ENCODE assay signal across 17 cellular contexts in genomic region chr6:46116289-46116688, GRCh38. TPM values are rescaled to one million over a fixed set of nuclear protein-coding genes. Genes with fewer than 3 reads are reported as not detected.
A peak's percentile ranks its signal among the peaks of the same experiment; 100 is the strongest.
DNase-seq lines count a peak whose midpoint lies in the region; ATAC-seq and TF ChIP-seq lines count a peak whose summit lies in the region.
"Had no signal": no experiment of that assay in that cellular context is flagged by ENCODE, and none has a peak within 500 bp of the region (broad histone marks: within the 10 kb centered on the region; RNA-seq: fewer than 3 reads in every experiment).

No MANE protein-coding gene starts in this region.

- H2AFZ ChIP-seq in OCI-LY7 (ENCODE audit: low read length) = no peak overlapping the region
- H2AFZ ChIP-seq: GM23248 had no signal

- no peak overlapping the region for H3K27ac ChIP-seq in OCI-LY7 (ENCODE audit: low read depth, low read length, poor library complexity, severe bottlenecking)
- H3K27ac ChIP-seq: GM23248 had no signal

- H3K9me2 ChIP-seq in OCI-LY7 (ENCODE audit: insufficient read depth, low read length) = no peaks in the 10 kb centered on the region

- H3K79me2 ChIP-seq in OCI-LY7 (ENCODE audit: insufficient read depth, low read depth, low read length) = no peaks in the 10 kb centered on the region

- peaks cover 0 to 6% (median 4%) of the 10 kb centered on the region in 3 donors for H3K4me1 Mint-ChIP-seq in naive B cell
- H3K4me1 Mint-ChIP-seq in activated T-cell treated with anti-CD3 and anti-CD28 coated beads, Interleukin-2, amount 50 U/mL, for 72 hours (ENCODE audit: low read depth) = peaks cover 15% of the 10 kb centered on the region

- H3K9me3 ChIP-seq in OCI-LY7 (ENCODE audit: low read length) = no peaks in the 10 kb centered on the region
- H3K9me3 ChIP-seq: HAP-1 had no signal

- peaks cover 8% of the 10 kb centered on the region; the same call in 1 of the 2 replicates for H3K36me3 ChIP-seq in OCI-LY7 (ENCODE audit: insufficient read depth, low read length)
- H3K36me3 ChIP-seq: HAP-1 had no signal

- no peaks in the 10 kb centered on the region for H4K20me1 ChIP-seq in OCI-LY7 (ENCODE audit: insufficient read depth, low read length)

- no TSS peak for BruUV-seq in OCI-LY7 (replicated peaks; lab: Mats Ljungman, UMichigan)

- no peak overlapping the region for H3K4me2 ChIP-seq in OCI-LY7 (ENCODE audit: low read length)

- H3K9me3 Mint-ChIP-seq in naive B cell = peaks cover 0 to 4% (median 0%) of the 10 kb centered on the region in 7 donors
- peaks cover 0 to 9% of the 10 kb centered on the region in 2 donors for H3K9me3 Mint-ChIP-seq in activated T-cell treated with anti-CD3 and anti-CD28 coated beads, Interleukin-2, amount 50 U/mL, for 72 hours

- no peak for TF ChIP-seq CTCF in OCI-LY7 (conservative IDR thresholded peaks at IDR 0.05; ENCODE audit: low read length)

- H3K27ac Mint-ChIP-seq in naive B cell = no peak overlapping the region
- no peak overlapping the region for H3K27ac Mint-ChIP-seq in activated T-cell treated with anti-CD3 and anti-CD28 coated beads, Interleukin-2, amount 50 U/mL, for 72 hours
- H3K27ac Mint-ChIP-seq: CD8-positive, alpha-beta memory T cell had no signal

- H3K36me3 Mint-ChIP-seq in naive B cell = peaks cover 0 to 19% of the 10 kb centered on the region in 2 donors
- peaks cover 2 to 17% of the 10 kb centered on the region in 2 donors for H3K36me3 Mint-ChIP-seq in activated T-cell treated with anti-CD3 and anti-CD28 coated beads, Interleukin-2, amount 50 U/mL, for 72 hours (ENCODE audit: insufficient read depth in 2 of 2)

- intact Hi-C loops in OCI-LY7 (cut with micrococcal nuclease; ENCODE audit: unreplicated experiment) = no loop called here

- CTCF ChIA-PET in OCI-LY7 (lab: Charles Lee; ENCODE audit: unreplicated experiment) = no interaction called here

- no peak overlapping the region for H3K4me3 Mint-ChIP-seq in naive B cell
- H3K4me3 Mint-ChIP-seq in activated T-cell treated with anti-CD3 and anti-CD28 coated beads, Interleukin-2, amount 50 U/mL, for 72 hours = no peak overlapping the region
- H3K4me3 Mint-ChIP-seq: CD8-positive, alpha-beta memory T cell had no signal

- DNase-seq in OCI-LY7 (ENCODE audit: low spot score) (peak; percentile 18), naive B cell (no peak)
- no peak for DNase-seq in activated T-cell treated with anti-CD3 and anti-CD28 coated beads, Interleukin-2, amount 50 U/mL, for 72 hours
- DNase-seq: C1 segment of cervical spinal cord; CD8-positive, alpha-beta memory T cell; GM23248; NCI-H1105 treated with DMSO at 0.1 percent for 48 hours; NCI-H1694; NCI-H2227 treated with DMSO at 0.1 percent for 48 hours; NCI-H510A treated with DMSO at 0.1 percent for 48 hours; NCI-H82; T-helper 1 cell had no signal

- H3K4me3 ChIP-seq in OCI-LY7 (ENCODE audit: low read depth, low read length, poor library complexity, severe bottlenecking) = no peak overlapping the region
- H3K4me3 ChIP-seq: GM23248, HAP-1 had no signal

- peak; percentile 59 for ATAC-seq in GM18511 (IDR thresholded peaks at IDR 0.05; ENCODE audit: unreplicated experiment)
- ATAC-seq in GM21390 (IDR thresholded peaks at IDR 0.05; ENCODE audit: unreplicated experiment) = peak; percentile 67
- peak; percentile 32 to 48 for ATAC-seq in naive B cell (ENCODE audit: low read depth in 2 of 2)
- ATAC-seq in activated T-cell treated with anti-CD3 and anti-CD28 coated beads, Interleukin-2, amount 50 U/mL, for 72 hours (replicated peaks in 1 of 2) = no peak
- ATAC-seq in HG03521 (IDR thresholded peaks at IDR 0.05; ENCODE audit: unreplicated experiment) = no peak
- ATAC-seq in GM19397 (IDR thresholded peaks at IDR 0.05; ENCODE audit: unreplicated experiment) = no peak

- POLR2A ChIA-PET in OCI-LY7 (lab: Charles Lee) = interaction anchor here (2.0 kb wide), 1 partner anchor 13 kb away, joined by 8 read pairs; the partner anchor contains the start of gene ENPP4

- no peaks in the 10 kb centered on the region for H3K27me3 Mint-ChIP-seq in naive B cell
- no peaks in the 10 kb centered on the region for H3K27me3 Mint-ChIP-seq in activated T-cell treated with anti-CD3 and anti-CD28 coated beads, Interleukin-2, amount 50 U/mL, for 72 hours (ENCODE audit: low read depth)

- no peaks in the 10 kb centered on the region for H3K4me1 ChIP-seq in OCI-LY7 (ENCODE audit: insufficient read depth, low read length, poor library complexity, severe bottlenecking)
- H3K4me1 ChIP-seq: HAP-1 had no signal

RNA-seq across cellular contexts. Expression of gene ENPP4, which starts 13.5 kb away (rescaled TPM):
- total RNA-seq in OCI-LY7 (2014; rRNA removed; shearing (Covaris generic)) = 5.7 and 7.1 TPM in 2 replicates
- total RNA-seq in OCI-LY7 (2022) = 8.8 and 9.2 TPM in 2 replicates
- polyA plus RNA-seq in naive B cell (ENCODE audit: low read depth in 6 of 6) = 1 to 10 TPM; 4.3 to 7.9 (median 5.0) TPM
- 1 to 10 TPM; 5.8 to 6.9 TPM for total RNA-seq in activated T-cell treated with anti-CD3 and anti-CD28 coated beads, Interleukin-2, amount 50 U/mL, for 72 hours

RNA-seq across cellular contexts. Expression of gene ENPP5, which starts 54.5 kb away (rescaled TPM):
- 0.50 and 0.59 TPM in 2 replicates for total RNA-seq in OCI-LY7 (2014; rRNA removed; shearing (Covaris generic))
- 1.6 and 2.4 TPM in 2 replicates for total RNA-seq in OCI-LY7 (2022)
- under 1 TPM in 1 of 6 donors, not detected in 5; 0.57 TPM for polyA plus RNA-seq in naive B cell (ENCODE audit: low read depth in 6 of 6)
- under 1 TPM; 0.16 to 0.43 TPM for total RNA-seq in activated T-cell treated with anti-CD3 and anti-CD28 coated beads, Interleukin-2, amount 50 U/mL, for 72 hours
- total RNA-seq: GM23248 had no signal

Comparison
In these comparisons a context has a peak if more than half of its experiments do, and no peak if none do; other contexts are left out.
1. ATAC-seq: peak in GM18511 (single experiment), GM21390 (single experiment) and naive B cell (2 of 2); none in activated T-cell treated with anti-CD3 and anti-CD28 coated beads, Interleukin-2, amount 50 U/mL, for 72 hours (0 of 2), HG03521 (single experiment) and GM19397 (single experiment).